In genomic region chr17:78494189-78494960, GRCh38 we compare ENCODE assay signal across 27 cellular contexts.
"Had no signal": no experiment of that assay in that cellular context is flagged by ENCODE, and none has a peak within 500 bp of the region (broad histone marks: within the 10 kb centered on the region; RNA-seq: fewer than 3 reads in every experiment).

No MANE protein-coding gene starts in this region.

- H3K4me2 ChIP-seq: KMS-11 had no signal

- H3K9ac ChIP-seq: KMS-11 had no signal

- DNase-seq: activated B cell treated with CpG ODN at 0.5 μM for 24 hours; activated CD4-positive, alpha-beta T cell treated with anti-CD3 and anti-CD28 coated beads for 1 hour; activated CD4-positive, alpha-beta T cell treated with anti-CD3 and anti-CD28 coated beads, Interleukin-2, amount 10 ng/mL, durations not matched to agents 24 days and 14 days; activated CD4-positive, alpha-beta T cell treated with anti-CD3 and anti-CD28 coated beads, Interleukin-2, amount 50 U/mL, for 48 hours; activated CD8-positive, alpha-beta memory T cell treated with anti-CD3 and anti-CD28 coated beads, Interleukin-2, amount 10 ng/mL, durations not matched to agents 7 days and 5 days; activated effector memory CD4-positive, alpha-beta T cell treated with Interleukin-2 at 50 U/mL for 16 hours; activated naive CD4-positive, alpha-beta T cell; activated T-cell treated with anti-CD3 and anti-CD28 coated beads, Interleukin-2, amount 50 U/mL, for 24 hours; body of pancreas; NCI-H1092; NCI-H1417; NCI-H1930; NCI-H2107; NCI-H2171 treated with DMSO at 0.1 percent for 48 hours; NCI-H345; NCI-H510A; NCI-H69; NK-92 treated with Interleukin-12 subunit alpha and Interleukin-12 subunit beta, amount 100 ng/mL, for 24 hours; OCI-M1; Right ventricle myocardium superior; T-helper 9 cell had no signal

- H3K27ac ChIP-seq: ascending aorta, KMS-11, RWPE1 had no signal

- H3K4me3 ChIP-seq: ascending aorta, body of pancreas had no signal

- H3K36me3 ChIP-seq: ascending aorta had no signal

- H3K4me1 ChIP-seq: ascending aorta, body of pancreas had no signal

- H3K9me3 ChIP-seq: ascending aorta, body of pancreas had no signal

- FAIRE-seq: bronchial epithelial cell, TTC549 had no signal

- ATAC-seq: activated CD8-positive, alpha-beta memory T cell treated with anti-CD3 and anti-CD28 coated beads, Interleukin-2, amount 10 ng/mL, durations not matched to agents 7 days and 5 days; Panc1 had no signal

- H3K27me3 ChIP-seq: ascending aorta, body of pancreas had no signal
